In genomic region chr12:56714431-56714929, GRCh38 we compare ENCODE assay signal across 24 cellular contexts. TPM values are rescaled to one million over a fixed set of nuclear protein-coding genes. Genes with fewer than 3 reads are reported as not detected.
DNase-seq lines count a peak whose midpoint lies in the region; ATAC-seq and FAIRE-seq lines count a peak whose summit lies in the region.
"Had no signal": no experiment of that assay in that cellular context is flagged by ENCODE, and none has a peak within 500 bp of the region (broad histone marks: within the 10 kb centered on the region; RNA-seq: fewer than 3 reads in every experiment).

No MANE protein-coding gene starts in this region.

- H3K4me3 ChIP-seq in CD4-positive, CD25-positive, alpha-beta regulatory T cell (ENCODE audit: low read depth, low read length): no peak overlapping the region
- H3K4me3 ChIP-seq in naive thymus-derived CD4-positive, alpha-beta T cell (ENCODE audit: low read length): no peak overlapping the region
- H3K4me3 ChIP-seq in small intestine (ENCODE audit: low read depth in 1 of 2, low read length in 2 of 2): no peak overlapping the region
- H3K4me3 ChIP-seq: GM23248, lower lobe of right lung, Peyer's patch, tibial nerve had no signal

- peaks cover 39% of the 10 kb centered on the region for H3K4me1 ChIP-seq in CD4-positive, CD25-positive, alpha-beta regulatory T cell (ENCODE audit: control insufficient read depth, insufficient read depth, low read length, poor library complexity, severe bottlenecking)
- peaks cover 6 to 9% of the 10 kb centered on the region in 2 donors for H3K4me1 ChIP-seq in naive thymus-derived CD4-positive, alpha-beta T cell (ENCODE audit: control insufficient read depth in 2 of 2, insufficient read depth in 2 of 2, low read length in 2 of 2)
- H3K4me1 ChIP-seq in small intestine (ENCODE audit: control insufficient read depth in 2 of 2, insufficient read depth in 1 of 2, low read depth in 1 of 2, low read length in 1 of 2): peaks cover 0 to 4% of the 10 kb centered on the region in 2 donors

- no peak for FAIRE-seq in small intestine (lab: Jason Lieb, UNC)
- FAIRE-seq: colon, TTC549 had no signal

- H3K4me3 Mint-ChIP-seq in activated CD4-positive, alpha-beta memory T cell treated with anti-CD3 and anti-CD28 coated beads for 36 hours: no peak overlapping the region
- H3K4me3 Mint-ChIP-seq in activated CD4-positive, alpha-beta memory T cell treated with anti-CD3 and anti-CD28 coated beads, Interleukin-2, amount 10 ng/mL, durations not matched to agents 7 days and 5 days: no peak overlapping the region
- H3K4me3 Mint-ChIP-seq in CD4-positive, CD25-positive, alpha-beta regulatory T cell: no peak overlapping the region
- H3K4me3 Mint-ChIP-seq in activated naive CD8-positive, alpha-beta T cell: no peak overlapping the region
- H3K4me3 Mint-ChIP-seq in naive thymus-derived CD4-positive, alpha-beta T cell: no peak overlapping the region
- H3K4me3 Mint-ChIP-seq: stimulated activated naive CD8-positive, alpha-beta T cell treated with anti-CD3 and anti-CD28 coated beads, Interleukin-15, amount 100 ng/mL, for 72 hours; T-cell had no signal

- peak overlapping the region; percentile 40 for H3K27ac Mint-ChIP-seq in activated CD4-positive, alpha-beta memory T cell treated with anti-CD3 and anti-CD28 coated beads for 36 hours
- H3K27ac Mint-ChIP-seq in activated CD4-positive, alpha-beta memory T cell treated with anti-CD3 and anti-CD28 coated beads, Interleukin-2, amount 10 ng/mL, durations not matched to agents 7 days and 5 days: no peak overlapping the region
- H3K27ac Mint-ChIP-seq in CD4-positive, CD25-positive, alpha-beta regulatory T cell: peak overlapping the region in 2 of 3 donors; percentile 36 to 56
- peak overlapping the region; percentile 68 for H3K27ac Mint-ChIP-seq in activated naive CD8-positive, alpha-beta T cell
- H3K27ac Mint-ChIP-seq in naive thymus-derived CD4-positive, alpha-beta T cell: peak overlapping the region in 3 of 9 donors; percentile 8 to 47 (median 23)

- CTCF ChIA-PET in activated CD4-positive, alpha-beta memory T cell treated with anti-CD3 and anti-CD28 coated beads for 36 hours (lab: Charles Lee): interaction anchor here (1.0 kb wide), 1 partner anchor 499 kb away, joined by 3 read pairs; no protein-coding TSS in a partner anchor
- CTCF ChIA-PET in activated CD4-positive, alpha-beta memory T cell treated with anti-CD3 and anti-CD28 coated beads, Interleukin-2, amount 10 ng/mL, durations not matched to agents 7 days and 5 days (lab: Charles Lee): no interaction called here
- CTCF ChIA-PET in naive thymus-derived CD4-positive, alpha-beta T cell (lab: Charles Lee): no interaction called here

- ATAC-seq in CD4-positive, CD25-positive, alpha-beta regulatory T cell (ENCODE audit: low read depth in 2 of 2): no peak
- ATAC-seq in naive thymus-derived CD4-positive, alpha-beta T cell: no peak
- no peak for ATAC-seq in HG03521 (IDR thresholded peaks at IDR 0.05; ENCODE audit: unreplicated experiment)
- no peak for ATAC-seq in GM21619 (IDR thresholded peaks at IDR 0.05; ENCODE audit: unreplicated experiment)
- ATAC-seq: lower lobe of right lung; stimulated activated naive CD8-positive, alpha-beta T cell treated with anti-CD3 and anti-CD28 coated beads, Interleukin-15, amount 100 ng/mL, for 72 hours; T-cell had no signal

- H3K27ac ChIP-seq in CD4-positive, CD25-positive, alpha-beta regulatory T cell (ENCODE audit: insufficient read depth, low read length, poor library complexity, severe bottlenecking): no peak overlapping the region
- H3K27ac ChIP-seq in naive thymus-derived CD4-positive, alpha-beta T cell (ENCODE audit: low read depth, low read length): peak overlapping the region; percentile 12
- no peak overlapping the region for H3K27ac ChIP-seq in small intestine (ENCODE audit: low read depth in 1 of 2, low read length in 1 of 2)
- H3K27ac ChIP-seq: GM23248, lower lobe of right lung, Peyer's patch, tibial nerve had no signal

- POLR2A ChIA-PET in activated CD4-positive, alpha-beta memory T cell treated with anti-CD3 and anti-CD28 coated beads for 36 hours (lab: Charles Lee): interaction anchor here (1.1 kb wide), 1 partner anchor 26 kb away, joined by 5 read pairs; the partner anchor contains the start of gene PTGES3
- POLR2A ChIA-PET in activated CD4-positive, alpha-beta memory T cell treated with anti-CD3 and anti-CD28 coated beads, Interleukin-2, amount 10 ng/mL, durations not matched to agents 7 days and 5 days (lab: Charles Lee): interaction anchor here (1.6 kb wide), 1 partner anchor 10 kb away, joined by 6 read pairs; no protein-coding TSS in a partner anchor
- POLR2A ChIA-PET in naive thymus-derived CD4-positive, alpha-beta T cell (lab: Charles Lee): interaction anchor here (0.8 kb wide), 1 partner anchor 25 kb away, joined by 3 read pairs; no protein-coding TSS in a partner anchor

- no peak for DNase-seq in activated CD4-positive, alpha-beta memory T cell treated with anti-CD3 and anti-CD28 coated beads for 36 hours
- no peak for DNase-seq in activated CD4-positive, alpha-beta memory T cell treated with anti-CD3 and anti-CD28 coated beads, Interleukin-2, amount 10 ng/mL, durations not matched to agents 7 days and 5 days
- no peak for DNase-seq in CD4-positive, CD25-positive, alpha-beta regulatory T cell
- DNase-seq in naive thymus-derived CD4-positive, alpha-beta T cell: no peak
- no peak for DNase-seq in small intestine
- DNase-seq: 8988T; GM23248; lower lobe of right lung; NCI-H1105 treated with DMSO at 0.1 percent for 48 hours; NCI-H446; NK-92 treated with Interleukin-12 subunit alpha and Interleukin-12 subunit beta, amount 100 ng/mL, for 24 hours; occipital lobe; stimulated activated CD4-positive, alpha-beta T cell treated with anti-CD3 and anti-CD28 coated beads, Interleukin-12 subunit alpha, Interleukin-12 subunit beta, amount 100 ng/mL, for 4 hours; stimulated activated naive CD8-positive, alpha-beta T cell treated with anti-CD3 and anti-CD28 coated beads, Interleukin-15, amount 100 ng/mL, for 72 hours; T-cell had no signal

- H3K9me3 Mint-ChIP-seq in activated CD4-positive, alpha-beta memory T cell treated with anti-CD3 and anti-CD28 coated beads for 36 hours: no peaks in the 10 kb centered on the region
- H3K9me3 Mint-ChIP-seq in activated CD4-positive, alpha-beta memory T cell treated with anti-CD3 and anti-CD28 coated beads, Interleukin-2, amount 10 ng/mL, durations not matched to agents 7 days and 5 days: no peaks in the 10 kb centered on the region
- H3K9me3 Mint-ChIP-seq in CD4-positive, CD25-positive, alpha-beta regulatory T cell: no peaks in the 10 kb centered on the region
- H3K9me3 Mint-ChIP-seq in activated naive CD8-positive, alpha-beta T cell (ENCODE audit: low read depth): no peaks in the 10 kb centered on the region
- no peaks in the 10 kb centered on the region for H3K9me3 Mint-ChIP-seq in naive thymus-derived CD4-positive, alpha-beta T cell
- H3K9me3 Mint-ChIP-seq: activated naive CD4-positive, alpha-beta T cell treated with anti-CD3 and anti-CD28 coated beads, Interleukin-2, amount 50 U/mL, for 72 hours; stimulated activated naive CD8-positive, alpha-beta T cell treated with anti-CD3 and anti-CD28 coated beads, Interleukin-15, amount 100 ng/mL, for 72 hours; T-cell had no signal

- 89 to 92% (median 90%) methylated on average over 2 of the region's 2 CpGs for WGBS in small intestine, 3 donors

- peaks cover 31% of the 10 kb centered on the region for H3K4me1 Mint-ChIP-seq in activated CD4-positive, alpha-beta memory T cell treated with anti-CD3 and anti-CD28 coated beads for 36 hours (ENCODE audit: low read depth)
- peaks cover 29% of the 10 kb centered on the region for H3K4me1 Mint-ChIP-seq in activated CD4-positive, alpha-beta memory T cell treated with anti-CD3 and anti-CD28 coated beads, Interleukin-2, amount 10 ng/mL, durations not matched to agents 7 days and 5 days
- peaks cover under 1 to 39% (median 24%) of the 10 kb centered on the region in 4 donors for H3K4me1 Mint-ChIP-seq in CD4-positive, CD25-positive, alpha-beta regulatory T cell
- H3K4me1 Mint-ChIP-seq in activated naive CD8-positive, alpha-beta T cell (ENCODE audit: low read depth): peaks cover 42% of the 10 kb centered on the region
- peaks cover 28 to 39% (median 37%) of the 10 kb centered on the region in 7 donors for H3K4me1 Mint-ChIP-seq in naive thymus-derived CD4-positive, alpha-beta T cell

- intact Hi-C loops in activated CD4-positive, alpha-beta memory T cell treated with anti-CD3 and anti-CD28 coated beads for 36 hours (cut with micrococcal nuclease): no loop called here
- intact Hi-C loops in naive thymus-derived CD4-positive, alpha-beta T cell (cut with micrococcal nuclease): no loop called here

- H3K27me3 Mint-ChIP-seq in activated CD4-positive, alpha-beta memory T cell treated with anti-CD3 and anti-CD28 coated beads for 36 hours: no peaks in the 10 kb centered on the region
- H3K27me3 Mint-ChIP-seq in activated CD4-positive, alpha-beta memory T cell treated with anti-CD3 and anti-CD28 coated beads, Interleukin-2, amount 10 ng/mL, durations not matched to agents 7 days and 5 days: no peaks in the 10 kb centered on the region
- H3K27me3 Mint-ChIP-seq in CD4-positive, CD25-positive, alpha-beta regulatory T cell: no peaks in the 10 kb centered on the region
- no peaks in the 10 kb centered on the region for H3K27me3 Mint-ChIP-seq in activated naive CD8-positive, alpha-beta T cell
- no peaks in the 10 kb centered on the region for H3K27me3 Mint-ChIP-seq in naive thymus-derived CD4-positive, alpha-beta T cell
- H3K27me3 Mint-ChIP-seq: stimulated activated naive CD8-positive, alpha-beta T cell treated with anti-CD3 and anti-CD28 coated beads, Interleukin-15, amount 100 ng/mL, for 72 hours; T-cell had no signal

- peaks cover 55% of the 10 kb centered on the region for H3K36me3 ChIP-seq in CD4-positive, CD25-positive, alpha-beta regulatory T cell (ENCODE audit: control insufficient read depth, insufficient read depth, low read length)
- peaks cover 33 to 66% (median 37%) of the 10 kb centered on the region in 3 experiments for H3K36me3 ChIP-seq in naive thymus-derived CD4-positive, alpha-beta T cell (ENCODE audit: control insufficient read depth in 2 of 3, insufficient read depth in 3 of 3, low read length in 3 of 3)
- H3K36me3 ChIP-seq in small intestine (ENCODE audit: control insufficient read depth in 2 of 2, insufficient read depth in 2 of 2, low read length in 2 of 2): peaks cover 27 to 33% of the 10 kb centered on the region in 2 donors

- H3K36me3 Mint-ChIP-seq in activated CD4-positive, alpha-beta memory T cell treated with anti-CD3 and anti-CD28 coated beads for 36 hours: peaks cover 65% of the 10 kb centered on the region
- peaks cover 67% of the 10 kb centered on the region for H3K36me3 Mint-ChIP-seq in activated CD4-positive, alpha-beta memory T cell treated with anti-CD3 and anti-CD28 coated beads, Interleukin-2, amount 10 ng/mL, durations not matched to agents 7 days and 5 days (ENCODE audit: low read depth)
- peaks cover 53% of the 10 kb centered on the region for H3K36me3 Mint-ChIP-seq in CD4-positive, CD25-positive, alpha-beta regulatory T cell
- peaks cover 17% of the 10 kb centered on the region for H3K36me3 Mint-ChIP-seq in activated naive CD8-positive, alpha-beta T cell
- peaks cover 15 to 47% (median 32%) of the 10 kb centered on the region in 5 donors for H3K36me3 Mint-ChIP-seq in naive thymus-derived CD4-positive, alpha-beta T cell

- no peaks in the 10 kb centered on the region for H3K27me3 ChIP-seq in CD4-positive, CD25-positive, alpha-beta regulatory T cell (ENCODE audit: control insufficient read depth, insufficient read depth, low read length)
- H3K27me3 ChIP-seq in naive thymus-derived CD4-positive, alpha-beta T cell (ENCODE audit: control insufficient read depth in 2 of 2, insufficient read depth in 2 of 2, low read length in 2 of 2): no peaks in the 10 kb centered on the region
- H3K27me3 ChIP-seq in small intestine (ENCODE audit: control insufficient read depth in 2 of 2, insufficient read depth in 2 of 2, low read length in 2 of 2): no peaks in the 10 kb centered on the region
- H3K27me3 ChIP-seq: Peyer's patch, tibial nerve had no signal

- no peaks in the 10 kb centered on the region for H3K9me3 ChIP-seq in CD4-positive, CD25-positive, alpha-beta regulatory T cell (ENCODE audit: control insufficient read depth in 2 of 2, low read length in 2 of 2)
- H3K9me3 ChIP-seq in naive thymus-derived CD4-positive, alpha-beta T cell (ENCODE audit: control insufficient read depth in 2 of 3, low read length in 3 of 3): no peaks in the 10 kb centered on the region
- no peaks in the 10 kb centered on the region for H3K9me3 ChIP-seq in small intestine (ENCODE audit: control insufficient read depth, low read depth)
- H3K9me3 ChIP-seq: lower lobe of right lung, Peyer's patch, tibial nerve had no signal

RNA-seq across cellular contexts. Expression of gene NACA, which starts 10.6 kb away (rescaled TPM):
- 1,000 to 10,000 TPM; 1,098 to 1,103 TPM for total RNA-seq in activated CD4-positive, alpha-beta memory T cell treated with anti-CD3 and anti-CD28 coated beads for 36 hours
- total RNA-seq in activated CD4-positive, alpha-beta memory T cell treated with anti-CD3 and anti-CD28 coated beads, Interleukin-2, amount 10 ng/mL, durations not matched to agents 7 days and 5 days: 100 to 1,000 TPM; 826 to 860 TPM
- total RNA-seq in CD4-positive, CD25-positive, alpha-beta regulatory T cell: 920 TPM
- 1,000 to 10,000 TPM; 1,082 to 1,280 (median 1,145) TPM for polyA plus RNA-seq in CD4-positive, CD25-positive, alpha-beta regulatory T cell
- 1,000 to 10,000 TPM in 4 of 5 experiments, 100 to 1,000 TPM in 1; 834 to 1,486 (median 1,355) TPM for total RNA-seq in naive thymus-derived CD4-positive, alpha-beta T cell
- polyA plus RNA-seq in naive thymus-derived CD4-positive, alpha-beta T cell: 1,000 to 10,000 TPM; 1,440 to 1,626 TPM
- 1,000 to 10,000 TPM; 1,571 to 1,944 (median 1,742) TPM for polyA plus RNA-seq in small intestine

RNA-seq across cellular contexts. Expression of gene PTGES3, which starts 26.4 kb away (rescaled TPM):
- 100 to 1,000 TPM; 355 to 356 TPM for total RNA-seq in activated CD4-positive, alpha-beta memory T cell treated with anti-CD3 and anti-CD28 coated beads for 36 hours
- total RNA-seq in activated CD4-positive, alpha-beta memory T cell treated with anti-CD3 and anti-CD28 coated beads, Interleukin-2, amount 10 ng/mL, durations not matched to agents 7 days and 5 days: 100 to 1,000 TPM; 240 to 241 TPM
- 128 TPM for total RNA-seq in CD4-positive, CD25-positive, alpha-beta regulatory T cell
- 100 to 1,000 TPM; 276 to 321 (median 303) TPM for polyA plus RNA-seq in CD4-positive, CD25-positive, alpha-beta regulatory T cell
- total RNA-seq in naive thymus-derived CD4-positive, alpha-beta T cell: 100 to 1,000 TPM; 111 to 229 (median 153) TPM
- 100 to 1,000 TPM; 221 to 289 TPM for polyA plus RNA-seq in naive thymus-derived CD4-positive, alpha-beta T cell
- polyA plus RNA-seq in small intestine: 100 to 1,000 TPM; 130 to 222 (median 139) TPM

RNA-seq across cellular contexts. Expression of gene PRIM1, which starts 37.6 kb away (rescaled TPM):
- 10 to 100 TPM; 74.5 to 75.3 TPM for total RNA-seq in activated CD4-positive, alpha-beta memory T cell treated with anti-CD3 and anti-CD28 coated beads for 36 hours
- 10 to 100 TPM; 45.0 to 46.2 TPM for total RNA-seq in activated CD4-positive, alpha-beta memory T cell treated with anti-CD3 and anti-CD28 coated beads, Interleukin-2, amount 10 ng/mL, durations not matched to agents 7 days and 5 days
- 15.1 TPM for total RNA-seq in CD4-positive, CD25-positive, alpha-beta regulatory T cell
- polyA plus RNA-seq in CD4-positive, CD25-positive, alpha-beta regulatory T cell: 10 to 100 TPM; 34.8 to 46.1 (median 36.9) TPM
- total RNA-seq in naive thymus-derived CD4-positive, alpha-beta T cell: 10 to 100 TPM; 11.5 to 39.8 (median 26.2) TPM
- polyA plus RNA-seq in naive thymus-derived CD4-positive, alpha-beta T cell: 10 to 100 TPM; 40.0 to 55.1 TPM
- polyA plus RNA-seq in small intestine: 10 to 100 TPM in 1 of 3 donors, 1 to 10 TPM in 2; 2.0 to 11.6 (median 5.7) TPM

RNA-seq across cellular contexts. Expression of gene HSD17B6, which starts 48.6 kb away (rescaled TPM):
- total RNA-seq in activated CD4-positive, alpha-beta memory T cell treated with anti-CD3 and anti-CD28 coated beads for 36 hours: 1 to 10 TPM; 2.6 to 4.1 TPM
- 1 to 10 TPM; 2.0 to 2.2 TPM for total RNA-seq in activated CD4-positive, alpha-beta memory T cell treated with anti-CD3 and anti-CD28 coated beads, Interleukin-2, amount 10 ng/mL, durations not matched to agents 7 days and 5 days
- total RNA-seq in CD4-positive, CD25-positive, alpha-beta regulatory T cell: not detected
- under 1 TPM; 0.37 to 0.97 (median 0.89) TPM for polyA plus RNA-seq in CD4-positive, CD25-positive, alpha-beta regulatory T cell
- total RNA-seq in naive thymus-derived CD4-positive, alpha-beta T cell: 1 to 10 TPM in 2 of 5 experiments, under 1 TPM in 3; 0.22 to 1.5 (median 0.64) TPM
- 1 to 10 TPM in 1 of 2 donors, under 1 TPM in 1; 0.99 to 1.3 TPM for polyA plus RNA-seq in naive thymus-derived CD4-positive, alpha-beta T cell
- polyA plus RNA-seq in small intestine: 1 to 10 TPM in 2 of 3 donors, not detected in 1; 1.4 to 4.0 TPM
- total RNA-seq: glomerular endothelial cell had no signal
